ENCODE assay signal across 8 cellular contexts in the genomic region with DNA sequence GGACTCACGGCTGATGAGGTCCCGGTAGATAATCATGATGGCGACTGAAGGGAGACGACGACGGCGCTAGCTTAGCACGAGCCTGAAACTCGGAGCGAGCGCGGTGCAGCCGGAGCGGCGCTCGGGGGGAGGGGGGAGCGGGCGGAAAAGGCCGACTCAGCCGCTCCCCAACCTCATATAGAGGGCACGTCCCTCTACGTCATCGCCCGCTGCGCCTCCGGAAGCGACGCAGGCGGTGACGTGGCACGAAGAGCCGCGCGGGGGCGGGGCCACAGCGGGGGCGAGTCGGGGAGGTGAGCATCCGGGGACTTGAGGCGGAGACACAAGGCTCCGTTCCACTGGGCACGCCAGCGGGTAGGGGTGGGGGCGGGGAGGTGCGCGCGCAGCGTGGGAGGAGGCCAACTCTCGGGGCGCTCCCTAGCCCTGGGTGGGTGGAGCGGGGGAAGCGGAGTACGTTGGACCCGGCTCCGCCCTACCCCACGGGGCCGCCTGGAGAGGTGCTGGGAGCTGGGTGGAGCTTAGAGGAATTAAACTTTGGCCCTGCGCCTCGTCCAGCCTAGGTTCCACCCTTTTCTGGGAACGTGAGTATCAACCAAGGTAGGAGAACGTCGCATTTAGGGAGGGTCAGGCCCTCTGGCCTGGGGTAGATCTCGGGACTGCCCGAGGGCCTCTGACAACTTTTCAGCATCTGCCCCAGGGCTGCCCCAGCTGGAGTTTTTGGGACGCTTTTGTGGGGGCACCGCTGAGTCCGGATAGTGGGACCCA. TPM values are rescaled to one million over a fixed set of nuclear protein-coding genes. Genes with fewer than 3 reads are reported as not detected.
A peak's percentile ranks its signal among the peaks of the same experiment; 100 is the strongest.
DNase-seq lines count a peak whose midpoint lies in the region; TF ChIP-seq lines count a peak whose summit lies in the region.

A gene (minus strand): TSS at position 150 of the 765 bp plus-strand sequence. CDS start 114 bp downstream, at position 36.

- peak within 1 kb of the TSS; percentile 98 for H3K9ac ChIP-seq in SK-N-MC (ENCODE audit: insufficient read length)

- no peaks in the 10 kb centered on the region for H3K9me3 ChIP-seq in SK-N-MC (ENCODE audit: low read depth, low read length)

- peaks cover 52% of the 10 kb centered on the region for H3K36me3 ChIP-seq in SK-N-MC (ENCODE audit: insufficient read depth, low read length)

- H3K27ac Mint-ChIP-seq in HFFc6 = peak within 1 kb of the TSS; percentile 99

- H3K9me3 Mint-ChIP-seq in HFFc6 = peaks cover 3% of the 10 kb centered on the region; the same call in 1 of the 2 replicates

- H3K27me3 Mint-ChIP-seq in HFFc6 (ENCODE audit: insufficient read depth) = peaks cover 16% of the 10 kb centered on the region

- peak within 1 kb of the TSS; percentile 93 for H3K27ac ChIP-seq in SK-N-MC
- H3K27ac ChIP-seq in temporal lobe (ENCODE audit: low read depth, low read length) = peak within 1 kb of the TSS; percentile 99

- peaks cover 46% of the 10 kb centered on the region for H3K4me1 Mint-ChIP-seq in HFFc6 (ENCODE audit: low read depth)

- peak; percentile 89 for TF ChIP-seq POLR2A in NB4 (IDR thresholded peaks at IDR 0.05; ENCODE audit: extremely low read depth, insufficient read length)

- peak; percentile 86 for DNase-seq in GM04503 (ENCODE audit: low read depth)
- peak; percentile 97 for DNase-seq in HFFc6
- DNase-seq in NB4 (ENCODE audit: low read depth) = peak; percentile 99
- peak; percentile 68 for DNase-seq in SK-N-MC (ENCODE audit: low read depth, low spot score)
- peak; percentile 98 for DNase-seq in activated naive CD4-positive, alpha-beta T cell treated with anti-CD3 and anti-CD28 coated beads, Interleukin-2, amount 50 U/mL, for 16 hours
- DNase-seq in germinal center (ENCODE audit: low spot score) = peak; percentile 100
- DNase-seq in occipital lobe (lab: John Stamatoyannopoulos, UW) = peak; percentile 97

- H3K4me3 ChIP-seq in NB4 (ENCODE audit: low read depth, low read length) = peak within 1 kb of the TSS; percentile 99
- peak within 1 kb of the TSS; percentile 99 for H3K4me3 ChIP-seq in SK-N-MC

- H3K36me3 Mint-ChIP-seq in HFFc6 (ENCODE audit: low read depth) = peaks cover 52% of the 10 kb centered on the region

- TF ChIP-seq CTCF in HFFc6 (IDR thresholded peaks at IDR 0.05) (no peak), NB4 (IDR thresholded peaks at IDR 0.05; ENCODE audit: low read depth, low read length) (no peak)

- H3K4me3 Mint-ChIP-seq in HFFc6 = peak within 1 kb of the TSS; percentile 99

RNA-seq across cellular contexts. Expression of the gene that starts here (rescaled TPM):
- total RNA-seq in HFFc6 (2021; fragmentation: NEBNext Ultra II Directional; extraction: Animal tissue kit (Norgen Biotek cat#: 25700)) = 1,000 to 10,000 TPM; 2,421 to 2,688 (median 2,563) TPM
- total RNA-seq in occipital lobe (2,066 TPM), temporal lobe (1,724 TPM)

Comparison
In these comparisons a context has a peak if more than half of its experiments do, and no peak if none do; other contexts are left out.
1. Peak in every context shown above with its lines: DNase-seq, H3K4me3 ChIP-seq and H3K27ac ChIP-seq.